14 cellular contexts compared by ENCODE assay signal in genomic region chr5:178426326-178427130, GRCh38.
DNase-seq lines count a peak whose midpoint lies in the region; ATAC-seq, FAIRE-seq and TF ChIP-seq lines count a peak whose summit lies in the region.
"Had no signal": no experiment of that assay in that cellular context is flagged by ENCODE, and none has a peak within 500 bp of the region (broad histone marks: within the 10 kb centered on the region; RNA-seq: fewer than 3 reads in every experiment).

No MANE protein-coding gene starts in this region.

- no peaks in the 10 kb centered on the region for H3K79me2 ChIP-seq in H1 (ENCODE audit: control insufficient read depth in 1 of 2, insufficient read depth in 2 of 2, low read length in 2 of 2)

- H3K27me3 Mint-ChIP-seq in nephron progenitor cell (ENCODE audit: low read depth, poor library complexity) (peaks cover 7% of the 10 kb centered on the region), type B pancreatic cell (peaks cover 5% of the 10 kb centered on the region)

- no peak for FAIRE-seq in H1 (lab: Jason Lieb, UNC)
- FAIRE-seq: K562 had no signal

- no peak overlapping the region for H3K23ac ChIP-seq in H1 (ENCODE audit: insufficient read length)

- peaks cover 5% of the 10 kb centered on the region for H3K9me3 Mint-ChIP-seq in nephron progenitor cell
- H3K9me3 Mint-ChIP-seq in type B pancreatic cell = peaks cover 8% of the 10 kb centered on the region

- no peak overlapping the region for H4K5ac ChIP-seq in H1 (ENCODE audit: insufficient read length, low read depth, low read length)

- TF ChIP-seq CTCF in LNCaP clone FGC (IDR thresholded peaks at IDR 0.05; ENCODE audit: control insufficient read depth, extremely low read depth, insufficient read depth) = no peak
- TF ChIP-seq CTCF in H1 (IDR thresholded peaks at IDR 0.05; ENCODE audit: control extremely low read depth in 1 of 3, insufficient read depth in 1 of 3, low read depth in 1 of 3, low read length in 3 of 3) = no peak
- TF ChIP-seq CTCF in nephron progenitor cell (IDR thresholded peaks at IDR 0.05) = no peak
- no peak for TF ChIP-seq CTCF in type B pancreatic cell (conservative IDR thresholded peaks at IDR 0.05)

- no peaks in the 10 kb centered on the region for H3K9me3 ChIP-seq in H1 (ENCODE audit: insufficient read depth in 2 of 2, low read depth in 1 of 2, low read length in 1 of 2)

- POLR2A ChIA-PET in H1 (lab: Charles Lee; ENCODE audit: partially characterized antibody) = interaction anchor here (0.9 kb wide), 1 partner anchor 37 kb away, joined by 3 read pairs; no protein-coding TSS in a partner anchor

- 0 out of 2 replicates have a peak overlapping the region, but pooled peaks have one; percentile 3 for H2BK12ac ChIP-seq in H1 (ENCODE audit: low read depth, low read length)

- no peak for TF ChIP-seq RAD21 in H1 (IDR thresholded peaks at IDR 0.05 in 1 of 2, conservative IDR thresholded peaks at IDR 0.05 in 1 of 2; ENCODE audit: low read depth in 2 of 2, low read length in 2 of 2)

- TF ChIP-seq EP300 in H1 (IDR thresholded peaks at IDR 0.05; ENCODE audit: borderline replicate concordance in 1 of 2, low read depth in 2 of 2, low read length in 2 of 2) = no peak

- H3K36me3 Mint-ChIP-seq in nephron progenitor cell (ENCODE audit: low read depth) = no peaks in the 10 kb centered on the region
- H3K36me3 Mint-ChIP-seq in type B pancreatic cell = peaks cover 3% of the 10 kb centered on the region

- peak overlapping the region; percentile 61 for H2BK15ac ChIP-seq in H1 (ENCODE audit: low read length)

- no peak overlapping the region for H3K4me3 ChIP-seq in LNCaP clone FGC (ENCODE audit: low read depth, low read length)
- H3K4me3 ChIP-seq in H1 (ENCODE audit: extremely low read depth in 1 of 4, insufficient read depth in 2 of 4, low read depth in 3 of 4, low read length in 4 of 4) = no peak overlapping the region
- H3K4me3 ChIP-seq: BLaER1, K562 had no signal

- no peak overlapping the region for H2BK120ac ChIP-seq in H1 (replicated peaks; ENCODE audit: low read depth, low read length)

- H3K27me3 ChIP-seq in H1 (replicated peaks in 1 of 4; ENCODE audit: control insufficient read depth in 3 of 4, extremely low read depth in 1 of 4, insufficient read depth in 3 of 4, low read length in 3 of 4) = no peaks in the 10 kb centered on the region
- H3K27me3 ChIP-seq: BLaER1 had no signal

- H3K4me1 Mint-ChIP-seq in nephron progenitor cell = peaks cover 78% of the 10 kb centered on the region
- H3K4me1 Mint-ChIP-seq in type B pancreatic cell (ENCODE audit: unreplicated experiment) = peaks cover 33% of the 10 kb centered on the region

- H4K91ac ChIP-seq in H1 (replicated peaks; ENCODE audit: insufficient read length, low read length) = no peak overlapping the region

- no peak overlapping the region for H3K4me2 ChIP-seq in H1 (ENCODE audit: insufficient read depth in 1 of 2, low read depth in 2 of 2, low read length in 2 of 2)
- H3K4me2 ChIP-seq: BLaER1 had no signal

- peak overlapping the region; percentile 68 for H3K27ac Mint-ChIP-seq in nephron progenitor cell
- H3K27ac Mint-ChIP-seq in type B pancreatic cell = no peak overlapping the region

- WGBS in H1 (ENCODE audit: extremely low coverage in 1 of 2, insufficient coverage in 1 of 2, insufficient read length in 1 of 2, insufficient replicate concordance in 2 of 2, low coverage in 1 of 2, low lambda C conversion rate in 2 of 2, missing lambda C conversion rate in 1 of 2), 2 experiments = 90% methylated on average over 26 of the region's 26 CpGs; no CpG with 5 or more reads in 1 of the 2 experiments

- no peak overlapping the region for H3K14ac ChIP-seq in H1 (ENCODE audit: insufficient read length)

- H3K4me1 ChIP-seq in H1 (replicated peaks in 1 of 4; ENCODE audit: control insufficient read depth in 3 of 4, insufficient read depth in 4 of 4, low read length in 3 of 4) = peaks cover 5 to 19% (median 10%) of the 10 kb centered on the region in 4 experiments

- no peak for ATAC-seq in GM21737 (IDR thresholded peaks at IDR 0.05; ENCODE audit: unreplicated experiment)
- ATAC-seq: K562 had no signal

- 0 out of 2 replicates have a peak overlapping the region, but pooled peaks have one; percentile 19 for H2AK5ac ChIP-seq in H1 (ENCODE audit: low read depth, low read length)

- no peak overlapping the region for H2AFZ ChIP-seq in H1 (ENCODE audit: low read length)

- H3K36me3 ChIP-seq in H1 (ENCODE audit: control insufficient read depth in 2 of 4, insufficient read depth in 4 of 4, low read length in 3 of 4) = no peaks in the 10 kb centered on the region
- H3K36me3 ChIP-seq: BLaER1 had no signal

- no peak overlapping the region; the same call in 1 of the 2 replicates for H4K8ac ChIP-seq in H1 (ENCODE audit: extremely low read depth, insufficient read depth, low read length)

- no peak overlapping the region for H3K18ac ChIP-seq in H1 (ENCODE audit: extremely low read depth, low read length)

- H3K4me3 Mint-ChIP-seq in nephron progenitor cell = no peak overlapping the region
- no peak overlapping the region for H3K4me3 Mint-ChIP-seq in type B pancreatic cell

- CTCF ChIA-PET in H1 (lab: Charles Lee; ENCODE audit: partially characterized antibody) = interaction anchor here (1.2 kb wide), 1 partner anchor 35 kb away, joined by 4 read pairs; no protein-coding TSS in a partner anchor

- H3K79me1 ChIP-seq in H1 (ENCODE audit: low read depth, low read length) = no peaks in the 10 kb centered on the region; the same call in 1 of the 2 replicates

- H2BK5ac ChIP-seq in H1 (ENCODE audit: low read depth, low read length) = no peak overlapping the region

- H3K4ac ChIP-seq in H1 (replicated peaks; ENCODE audit: insufficient read length, low read depth, low read length) = peak overlapping the region; percentile 61

- H2BK20ac ChIP-seq in H1 (ENCODE audit: low read length) = no peak overlapping the region

- H3K23me2 ChIP-seq in H1 (ENCODE audit: low read depth, low read length) = no peaks in the 10 kb centered on the region

- TF ChIP-seq POLR2A in H1 (IDR thresholded peaks at IDR 0.05; ENCODE audit: control extremely low read depth in 1 of 2, low read depth in 2 of 2, low read length in 2 of 2) = no peak

- H3K56ac ChIP-seq in H1 (replicated peaks; ENCODE audit: insufficient read length, low read depth, low read length) = no peak overlapping the region

- H3K9ac ChIP-seq in H1 (replicated peaks in 1 of 4; ENCODE audit: extremely low read depth in 1 of 4, low read depth in 3 of 4, low read length in 3 of 4) = no peak overlapping the region
- H3K9ac ChIP-seq: BLaER1 had no signal

- no peaks in the 10 kb centered on the region for H4K20me1 ChIP-seq in H1 (replicated peaks in 1 of 2; ENCODE audit: control insufficient read depth in 1 of 2, insufficient read depth in 2 of 2, low read length in 2 of 2)
- H4K20me1 ChIP-seq: BLaER1 had no signal

- no peak overlapping the region for H3K27ac ChIP-seq in H1 (ENCODE audit: low read depth, low read length)
- H3K27ac ChIP-seq: BLaER1 had no signal

- peak; percentile 62 for DNase-seq in LNCaP clone FGC (ENCODE audit: low read depth)
- DNase-seq in H1 (ENCODE audit: low read depth in 1 of 2, low spot score in 2 of 2) = peak in 1 of 2 experiments; percentile 41
- DNase-seq in nephron progenitor cell = no peak
- DNase-seq in type B pancreatic cell (ENCODE audit: extremely low spot score, unreplicated experiment) = peak; percentile 63
- no peak for DNase-seq in CD1c-positive myeloid dendritic cell (ENCODE audit: extremely low spot score)
- no peak for DNase-seq in anterior cingulate cortex (lab: John Stamatoyannopoulos, UW)
- DNase-seq: EL, NCI-H1092, NCI-H1694 treated with DMSO at 0.1 percent for 48 hours, NCI-H446 treated with DMSO at 0.1 percent for 48 hours, NCI-H748 treated with DMSO at 0.1 percent for 48 hours had no signal

TF ChIP-seq in H1, 55 proteins besides CTCF, POLR2A, EP300 and RAD21 (continues in another document):
- TF ChIP-seq FOSL1 (IDR thresholded peaks at IDR 0.05; ENCODE audit: insufficient read depth, low read depth, low read length) (no peak), KDM4A (IDR thresholded peaks at IDR 0.05; ENCODE audit: low read depth, low read length, severe bottlenecking) (no peak), GABPA (IDR thresholded peaks at IDR 0.05; ENCODE audit: borderline replicate concordance, insufficient read depth, low read length) (no peak), USF2 (IDR thresholded peaks at IDR 0.05; ENCODE audit: low read length) (no peak), JUN (IDR thresholded peaks at IDR 0.05; ENCODE audit: low read depth, low read length) (no peak), CBX8 (IDR thresholded peaks at IDR 0.05; ENCODE audit: borderline replicate concordance, low read depth, low read length) (no peak), ATF3 (IDR thresholded peaks at IDR 0.05; ENCODE audit: insufficient read depth, low read depth, low read length) (no peak), HDAC2 (IDR thresholded peaks at IDR 0.05; ENCODE audit: borderline replicate concordance in 1 of 2, low read depth in 2 of 2, low read length in 2 of 2) (no peak), ATF2 (IDR thresholded peaks at IDR 0.05; ENCODE audit: low read length) (no peak), RBBP5 (IDR thresholded peaks at IDR 0.05; ENCODE audit: borderline replicate concordance, low read depth, low read length) (no peak), TAF1 (IDR thresholded peaks at IDR 0.05; ENCODE audit: low read depth, low read length) (no peak), TCF12 (IDR thresholded peaks at IDR 0.05; ENCODE audit: low read depth, low read length) (no peak)

Comparison
In these comparisons a context has a peak if more than half of its experiments do, and no peak if none do; other contexts are left out.
1. DNase-seq: peak in LNCaP clone FGC (single experiment) and type B pancreatic cell (single experiment); none in nephron progenitor cell (single experiment), CD1c-positive myeloid dendritic cell (single experiment) and anterior cingulate cortex (0 of 58).